In genomic region chr17:37301288-37301687, GRCh38 we compare ENCODE assay signal across 1 cellular context.
TF ChIP-seq lines count a peak whose summit lies in the region.

No MANE protein-coding gene starts in this region.

TF ChIP-seq in K562, 482 proteins besides CTCF, POLR2A, EP300 and RAD21 (continued from another document):
- TF ChIP-seq MGA (IDR thresholded peaks at IDR 0.05) (0 out of 2 replicates have a peak, but pooled peaks have one; percentile 10), MEIS2 (IDR thresholded peaks at IDR 0.05; ENCODE audit: partially characterized antibody) (peak; percentile 43), GTF2A2 (tag; IDR thresholded peaks at IDR 0.05) (no peak), ARID1B (IDR thresholded peaks at IDR 0.05) (0 out of 2 replicates have a peak, but pooled peaks have one; percentile 39), ATF3 (IDR thresholded peaks at IDR 0.05) (0 out of 2 replicates have a peak, but pooled peaks have one; percentile 22), ATF3 (CRISPR knock-in tag; conservative IDR thresholded peaks at IDR 0.05) (no peak), ZNF592 (IDR thresholded peaks at IDR 0.05) (peak; percentile 75), NFE2 (IDR thresholded peaks at IDR 0.05; ENCODE audit: low read depth) (peak; percentile 92), PBX2 (CRISPR knock-in tag; IDR thresholded peaks at IDR 0.05; ENCODE audit: low read depth) (no peak), PBX2 (tag; conservative IDR thresholded peaks at IDR 0.05; ENCODE audit: low read depth) (peak; percentile 66), PKNOX1 (IDR thresholded peaks at IDR 0.05) (peak; percentile 67), MAFF (IDR thresholded peaks at IDR 0.05; ENCODE audit: low read length) (peak; percentile 83), JUND (IDR thresholded peaks at IDR 0.05; ENCODE audit: borderline replicate concordance, low read depth, low read length) (peak; percentile 35; the same call in 1 of the 2 replicates), JUND (tag; IDR thresholded peaks at IDR 0.05; ENCODE audit: borderline replicate concordance, low read depth, low read length) (no peak; the same call in 2 of the 3 replicates)
